ENCODE assay signal across 18 cellular contexts in the genomic region with DNA sequence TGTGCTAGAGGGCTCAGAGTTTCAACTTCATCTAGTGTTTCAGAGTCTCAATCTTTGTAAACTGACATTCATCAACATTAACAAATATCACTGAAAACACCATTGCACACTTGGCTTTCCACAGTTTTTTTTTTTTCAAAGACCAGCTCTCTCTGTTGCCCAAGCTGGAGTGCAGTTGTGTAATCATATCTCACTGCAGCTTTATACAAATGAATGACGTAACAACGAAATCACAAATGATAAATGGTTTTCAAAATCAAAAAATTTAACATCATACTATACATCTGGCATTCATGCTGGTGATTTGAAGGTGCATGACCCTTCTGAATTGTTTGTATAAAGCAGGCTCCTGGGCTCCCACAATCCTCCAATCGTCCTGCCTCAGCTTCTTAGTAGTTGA.
DNase-seq lines count a peak whose midpoint lies in the region; ATAC-seq and TF ChIP-seq lines count a peak whose summit lies in the region.
"Had no signal": no experiment of that assay in that cellular context is flagged by ENCODE, and none has a peak within 500 bp of the region (broad histone marks: within the 10 kb centered on the region; RNA-seq: fewer than 3 reads in every experiment).

No MANE protein-coding gene starts in this region.

- intact Hi-C loops in MCF 10A (cut with micrococcal nuclease), result no loop called here
- intact Hi-C loops in mammary epithelial cell (cut with micrococcal nuclease), result no loop called here

- H3K4me1 Mint-ChIP-seq in MCF 10A (ENCODE audit: insufficient read depth, unreplicated experiment), result no peaks in the 10 kb centered on the region
- H3K4me1 Mint-ChIP-seq: B cell; CD4-positive, CD25-positive, alpha-beta regulatory T cell had no signal

- H3K4me3 Mint-ChIP-seq in MCF 10A (ENCODE audit: unreplicated experiment), result no peak overlapping the region
- H3K4me3 Mint-ChIP-seq: B cell; CD4-positive, CD25-positive, alpha-beta regulatory T cell; CD8-positive, alpha-beta T cell had no signal

- no peak for ATAC-seq in HG03439 (IDR thresholded peaks at IDR 0.05; ENCODE audit: unreplicated experiment)
- ATAC-seq: CD8-positive, alpha-beta T cell had no signal

- H3K9me3 ChIP-seq in mammary epithelial cell (replicated peaks; ENCODE audit: insufficient read depth, low read length), result no peaks in the 10 kb centered on the region
- H3K9me3 ChIP-seq: BLaER1, Caco-2 had no signal

- no peak overlapping the region for H3K4me2 ChIP-seq in mammary epithelial cell (ENCODE audit: insufficient read depth, low read depth, low read length)
- H3K4me2 ChIP-seq: BLaER1 had no signal

- H2AFZ ChIP-seq in mammary epithelial cell (ENCODE audit: low read depth, low read length), result no peak overlapping the region
- H2AFZ ChIP-seq: GM23248 had no signal

- no peaks in the 10 kb centered on the region for H3K4me1 ChIP-seq in mammary epithelial cell (ENCODE audit: insufficient read depth, low read length)
- H3K4me1 ChIP-seq: BLaER1, Caco-2 had no signal

- BruUV-seq in MCF 10A (replicated peaks; lab: Mats Ljungman, UMichigan) (no TSS peak), mammary epithelial cell (replicated peaks; lab: Mats Ljungman, UMichigan) (no TSS peak)

- H3K4me3 ChIP-seq in mammary epithelial cell (replicated peaks in 1 of 3; ENCODE audit: insufficient read depth in 1 of 3, low read depth in 2 of 3, low read length in 3 of 3) (no peak overlapping the region), fibroblast of pulmonary artery (replicated peaks; ENCODE audit: low read depth, low read length) (no peak overlapping the region)
- H3K4me3 ChIP-seq: BLaER1, GM23248 had no signal

- H3K27me3 ChIP-seq in mammary epithelial cell (ENCODE audit: insufficient read depth, low read length), result no peaks in the 10 kb centered on the region
- H3K27me3 ChIP-seq: BLaER1 had no signal

- no peaks in the 10 kb centered on the region for H3K36me3 Mint-ChIP-seq in MCF 10A (ENCODE audit: insufficient read depth, unreplicated experiment)
- H3K36me3 Mint-ChIP-seq: CD4-positive, CD25-positive, alpha-beta regulatory T cell; CD8-positive, alpha-beta T cell had no signal

- DNase-seq in MCF 10A (ENCODE audit: unreplicated experiment) (peak; percentile 24), mammary epithelial cell (no peak), amniotic epithelial cell (ENCODE audit: low read depth) (peak; percentile 5), fibroblast of pulmonary artery (ENCODE audit: low read depth) (peak; percentile 3), NCI-H1105 treated with DMSO at 0.1 percent for 48 hours (lab: John Stamatoyannopoulos, UW) (no peak)
- DNase-seq: Caco-2; CD4-positive, CD25-positive, alpha-beta regulatory T cell; CD8-positive, alpha-beta T cell; DMS153; DND-41; GM23248; H7; HCEC 1CT had no signal

- no peak overlapping the region for H3K9ac ChIP-seq in mammary epithelial cell (ENCODE audit: insufficient read depth, low read length)
- H3K9ac ChIP-seq: BLaER1, GM23248 had no signal

- dilution Hi-C loops in mammary epithelial cell (cut with HindIII; ENCODE audit: low sequenced_read_pairs), result no loop called here

- H3K79me2 ChIP-seq in mammary epithelial cell (ENCODE audit: insufficient read depth, low read length), result no peaks in the 10 kb centered on the region

- no peak overlapping the region for H3K27ac ChIP-seq in mammary epithelial cell (ENCODE audit: insufficient read depth, low read depth, low read length)
- H3K27ac ChIP-seq: 22Rv1, BLaER1, C4-2B, GM23248 had no signal

- POLR2A ChIA-PET in MCF 10A (lab: Yijun Ruan, JAX), result interaction anchor here (1.0 kb wide), 1 partner anchor 37 kb away, joined by 3 read pairs; no protein-coding TSS in a partner anchor

- H4K20me1 ChIP-seq in mammary epithelial cell (ENCODE audit: insufficient read depth, low read length), result no peaks in the 10 kb centered on the region
- H4K20me1 ChIP-seq: BLaER1 had no signal

- no peaks in the 10 kb centered on the region for H3K9me3 Mint-ChIP-seq in MCF 10A (ENCODE audit: unreplicated experiment)
- H3K9me3 Mint-ChIP-seq: CD4-positive, CD25-positive, alpha-beta regulatory T cell; CD8-positive, alpha-beta T cell had no signal

- in situ Hi-C loops in mammary epithelial cell (cut with MboI; ENCODE audit: low sequenced_read_pairs in 2 of 2), result no loop called here

- H3K27me3 Mint-ChIP-seq in MCF 10A (ENCODE audit: insufficient read depth, unreplicated experiment), result no peaks in the 10 kb centered on the region
- H3K27me3 Mint-ChIP-seq: B cell had no signal

- no peak for TF ChIP-seq CTCF in MCF 10A (IDR thresholded peaks at IDR 0.05; ENCODE audit: unreplicated experiment)
- TF ChIP-seq CTCF in mammary epithelial cell (conservative IDR thresholded peaks at IDR 0.05 in 1 of 2, IDR thresholded peaks at IDR 0.05 in 1 of 2; ENCODE audit: extremely low read depth in 1 of 2, insufficient read depth in 1 of 2, low read depth in 1 of 2, low read length in 2 of 2), result no peak
- TF ChIP-seq CTCF in fibroblast of pulmonary artery (IDR thresholded peaks at IDR 0.05; ENCODE audit: low read length, missing control alignments), result no peak

- CTCF ChIA-PET in MCF 10A (lab: Yijun Ruan, JAX), result interaction anchor here (0.6 to 0.7 kb wide), 3 partner anchors 77 to 885 kb away, joined by 3 to 5 read pairs (median 3); no protein-coding TSS in a partner anchor
- CTCF ChIA-PET in mammary epithelial cell (lab: Charles Lee; ENCODE audit: low non-redundant PET), result interaction anchor here (0.6 kb wide), 1 partner anchor 1405 kb away, joined by 4 read pairs; no protein-coding TSS in a partner anchor

- no peaks in the 10 kb centered on the region for H3K36me3 ChIP-seq in mammary epithelial cell (ENCODE audit: insufficient read depth, low read length)
- H3K36me3 ChIP-seq: BLaER1 had no signal

- 63% methylated on average over 3 of the region's 3 CpGs for WGBS in mammary epithelial cell (ENCODE audit: low coverage, missing lambda C conversion rate)

- no peak overlapping the region for H3K27ac Mint-ChIP-seq in MCF 10A (ENCODE audit: low read depth, unreplicated experiment)
- H3K27ac Mint-ChIP-seq: B cell; CD4-positive, CD25-positive, alpha-beta regulatory T cell; CD8-positive, alpha-beta T cell had no signal

Comparison
In these comparisons a context has a peak if more than half of its experiments do, and no peak if none do; other contexts are left out.
1. DNase-seq: peak in MCF 10A (single experiment), amniotic epithelial cell (single experiment) and fibroblast of pulmonary artery (single experiment); none in mammary epithelial cell (single experiment) and NCI-H1105 treated with DMSO at 0.1 percent for 48 hours (single experiment).